Comparison of ENCODE assay signal across 9 cellular contexts in genomic region chr1:151990856-151991198, GRCh38. TPM values are rescaled to one million over a fixed set of nuclear protein-coding genes. Genes with fewer than 3 reads are reported as not detected.
DNase-seq lines count a peak whose midpoint lies in the region; ATAC-seq and TF ChIP-seq lines count a peak whose summit lies in the region.
"Had no signal": no experiment of that assay in that cellular context is flagged by ENCODE, and none has a peak within 500 bp of the region (broad histone marks: within the 10 kb centered on the region; RNA-seq: fewer than 3 reads in every experiment).

No MANE protein-coding gene starts in this region.

- 6 to 10% methylated on average over 5 of the region's 5 CpGs for WGBS in heart right ventricle, 2 donors

- ATAC-seq in heart right ventricle, result no peak
- ATAC-seq in Right ventricle myocardium superior (ENCODE audit: poor library complexity), result no peak
- ATAC-seq in SK-N-SH treated with all-trans-retinoic acid at 6 μM for 48 hours, result peak; percentile 2; the same call in 1 of the 3 replicates
- ATAC-seq in HG03175 (IDR thresholded peaks at IDR 0.05; ENCODE audit: unreplicated experiment), result no peak
- no peak for ATAC-seq in GM21576 (IDR thresholded peaks at IDR 0.05; ENCODE audit: unreplicated experiment)
- no peak for ATAC-seq in HG03520 (IDR thresholded peaks at IDR 0.05; ENCODE audit: unreplicated experiment)
- ATAC-seq: stimulated activated naive CD8-positive, alpha-beta T cell treated with anti-CD3 and anti-CD28 coated beads, Interleukin-15, Interleukin-2, amounts not matched to agents 100 U/mL and 50 U/mL, for 24 hours had no signal

- TF ChIP-seq CTCF in heart right ventricle (IDR thresholded peaks at IDR 0.05) (no peak), uterus (IDR thresholded peaks at IDR 0.05) (no peak)

- no peak for TF ChIP-seq POLR2A in uterus (IDR thresholded peaks at IDR 0.05)

- H3K36me3 ChIP-seq in heart right ventricle (peaks cover 0 to 17% (median under 1%) of the 10 kb centered on the region in 9 donors), uterus (no peaks in the 10 kb centered on the region)

- intact Hi-C loops in heart right ventricle (cut with DNase I), result loop anchor here in 1 of 10 donors (5.0 kb wide), 1 partner anchor 44 kb away; no protein-coding TSS in a partner anchor
- intact Hi-C loops in Right ventricle myocardium superior (cut with DNase I), result no loop called here
- intact Hi-C loops in uterus (cut with DNase I; ENCODE audit: low total_unique reads), result no loop called here

- H3K9me3 ChIP-seq in heart right ventricle (no peaks in the 10 kb centered on the region), uterus (no peaks in the 10 kb centered on the region)

- H3K27ac ChIP-seq in heart right ventricle (peak overlapping the region in 7 of 10 donors; percentile 55 to 97 (median 77)), uterus (peak overlapping the region; percentile 87 to 90)

- peaks cover 21 to 85% (median 70%) of the 10 kb centered on the region in 9 donors for H3K4me1 ChIP-seq in heart right ventricle
- H3K4me1 ChIP-seq in uterus, result peaks cover 11 to 20% of the 10 kb centered on the region in 2 donors

- H3K27me3 ChIP-seq in heart right ventricle (peaks cover 0 to 5% (median 0%) of the 10 kb centered on the region in 7 donors), uterus (no peaks in the 10 kb centered on the region)

- peak in 1 of 2 donors; percentile 70 for DNase-seq in heart right ventricle
- DNase-seq in Right ventricle myocardium superior, result no peak
- DNase-seq in iris pigment epithelial cell (ENCODE audit: low read depth), result peak; percentile 73
- peak; percentile 31 to 35 for DNase-seq in uterus
- DNase-seq: stimulated activated naive CD8-positive, alpha-beta T cell treated with anti-CD3 and anti-CD28 coated beads, Interleukin-15, Interleukin-2, amounts not matched to agents 100 U/mL and 50 U/mL, for 24 hours had no signal

- peak overlapping the region in 6 of 10 donors; percentile 16 to 95 (median 84) for H3K4me3 ChIP-seq in heart right ventricle
- no peak overlapping the region for H3K4me3 ChIP-seq in uterus

TF ChIP-seq in SK-N-SH treated with all-trans-retinoic acid at 6 μM for 48 hours, 23 proteins besides CTCF, POLR2A, EP300 and RAD21:
- TF ChIP-seq POU6F1 (CRISPR knock-in tag; IDR thresholded peaks at IDR 0.05; ENCODE audit: borderline replicate concordance, low read depth), result no peak
- no peak for TF ChIP-seq TOX (CRISPR knock-in tag; IDR thresholded peaks at IDR 0.05; ENCODE audit: borderline replicate concordance)
- no peak for TF ChIP-seq ESRRG (CRISPR knock-in tag; IDR thresholded peaks at IDR 0.05)
- no peak for TF ChIP-seq OSR1 (CRISPR knock-in tag; IDR thresholded peaks at IDR 0.05)
- TF ChIP-seq TSHZ2 (CRISPR knock-in tag; IDR thresholded peaks at IDR 0.05), result no peak
- peak; percentile 87 for TF ChIP-seq ZFP3 (CRISPR knock-in tag; IDR thresholded peaks at IDR 0.05)
- TF ChIP-seq CREB5 (CRISPR knock-in tag; IDR thresholded peaks at IDR 0.05; ENCODE audit: low read depth), result no peak
TF ChIP-seq in SK-N-SH treated with all-trans-retinoic acid at 6 μM for 48 hours: peak in this region for 1.

RNA-seq across cellular contexts. Expression of gene S100A10, which starts 2.8 kb away (rescaled TPM):
- total RNA-seq in heart right ventricle, result 100 to 1,000 TPM in 9 of 10 donors, 10 to 100 TPM in 1; 71.3 to 519 (median 235) TPM
- polyA plus RNA-seq in heart right ventricle, result 100 to 1,000 TPM; 319 to 412 TPM
- total RNA-seq in Right ventricle myocardium superior, result 230 TPM
- 100 to 1,000 TPM in 1 of 4 donors, 10 to 100 TPM in 3; 21.8 to 189 (median 34.6) TPM for total RNA-seq in uterus

RNA-seq across cellular contexts. Expression of gene S100A11, which starts 46.0 kb away (rescaled TPM):
- total RNA-seq in heart right ventricle (100 to 1,000 TPM in 2 of 10 donors, 10 to 100 TPM in 8; 41.4 to 215 (median 51.6) TPM), Right ventricle myocardium superior (64.5 TPM), uterus (100 to 1,000 TPM in 3 of 4 donors, 10 to 100 TPM in 1; 14.9 to 321 (median 146) TPM)
- polyA plus RNA-seq in heart right ventricle, result 100 to 1,000 TPM; 477 to 593 TPM

Comparison
In these comparisons a context has a peak if more than half of its experiments do, and no peak if none do; other contexts are left out.
1. H3K4me3 ChIP-seq: peak in heart right ventricle (6 of 10); none in uterus (0 of 2).